Comparison of ENCODE assay signal across 15 cellular contexts in genomic region chr20:4606046-4606445, GRCh38.
DNase-seq lines count a peak whose midpoint lies in the region; ATAC-seq and TF ChIP-seq lines count a peak whose summit lies in the region.
"Had no signal": no experiment of that assay in that cellular context is flagged by ENCODE, and none has a peak within 500 bp of the region (broad histone marks: within the 10 kb centered on the region; RNA-seq: fewer than 3 reads in every experiment).

No MANE protein-coding gene starts in this region.

- H3K9me2 ChIP-seq in DOHH2 (replicated peaks; ENCODE audit: control insufficient read depth, low read length) = no peaks in the 10 kb centered on the region

- no peaks in the 10 kb centered on the region for H3K9me3 ChIP-seq in DOHH2 (ENCODE audit: control insufficient read depth, insufficient read depth, low read length)
- H3K9me3 ChIP-seq: BLaER1 had no signal

- ATAC-seq in HG03095 (IDR thresholded peaks at IDR 0.05; ENCODE audit: unreplicated experiment) = no peak

- H3K27ac ChIP-seq in DOHH2 (ENCODE audit: low read depth, low read length) = peak overlapping the region; percentile 18; the same call in 1 of the 2 replicates
- H3K27ac ChIP-seq in VCaP = peak overlapping the region; percentile 3; the same call in 1 of the 2 replicates
- H3K27ac ChIP-seq: BLaER1, HL-60 had no signal

- no peaks in the 10 kb centered on the region for H3K79me2 ChIP-seq in DOHH2 (ENCODE audit: control insufficient read depth, low read length)

- H3K27me3 ChIP-seq in DOHH2 (ENCODE audit: control insufficient read depth, low read length) = no peaks in the 10 kb centered on the region
- H3K27me3 ChIP-seq: BLaER1 had no signal

- peak overlapping the region; percentile 51 for H3K4me2 ChIP-seq in DOHH2 (ENCODE audit: low read length)
- H3K4me2 ChIP-seq: BLaER1 had no signal

- TF ChIP-seq CTCF in DOHH2 (IDR thresholded peaks at IDR 0.05; ENCODE audit: low read depth, low read length, poor library complexity, severe bottlenecking) (no peak), VCaP (conservative IDR thresholded peaks at IDR 0.05) (no peak)

- in situ Hi-C loops in G401 (cut with HindIII; ENCODE audit: low sequenced_read_pairs) = no loop called here

- no peaks in the 10 kb centered on the region for H3K36me3 ChIP-seq in DOHH2 (ENCODE audit: control insufficient read depth, low read length)
- H3K36me3 ChIP-seq: BLaER1 had no signal

- H3F3A ChIP-seq in DOHH2 (ENCODE audit: control insufficient read depth, insufficient read depth) = no peaks in the 10 kb centered on the region

- H4K20me1 ChIP-seq in DOHH2 (ENCODE audit: control insufficient read depth, insufficient read depth, low read depth, low read length) = no peaks in the 10 kb centered on the region
- H4K20me1 ChIP-seq: BLaER1 had no signal

- peak; percentile 64 for DNase-seq in left kidney (ENCODE audit: low read depth, low spot score)
- DNase-seq in activated gamma-delta T cell (lab: John Stamatoyannopoulos, UW) = no peak
- no peak for DNase-seq in cerebellar nuclear complex (lab: John Stamatoyannopoulos, UW)
- DNase-seq in G401 (ENCODE audit: low spot score) = no peak
- DNase-seq: 8988T; Calu3; CD4-positive, alpha-beta memory T cell; DMS79 treated with DMSO at 0.1 percent for 48 hours; EL; H9 had no signal

- H3K4me1 ChIP-seq in DOHH2 (ENCODE audit: control insufficient read depth, low read length) = peaks cover 48% of the 10 kb centered on the region
- H3K4me1 ChIP-seq: BLaER1 had no signal

- H3K4me3 ChIP-seq in DOHH2 (ENCODE audit: low read length) = peak overlapping the region; percentile 31
- H3K4me3 ChIP-seq: BLaER1 had no signal
